Comparison of ENCODE assay signal across 11 cellular contexts in genomic region chr21:14527690-14528652, GRCh38. TPM values are rescaled to one million over a fixed set of nuclear protein-coding genes. Genes with fewer than 3 reads are reported as not detected.
DNase-seq lines count a peak whose midpoint lies in the region; ATAC-seq, FAIRE-seq and TF ChIP-seq lines count a peak whose summit lies in the region.
"Had no signal": no experiment of that assay in that cellular context is flagged by ENCODE, and none has a peak within 500 bp of the region (broad histone marks: within the 10 kb centered on the region; RNA-seq: fewer than 3 reads in every experiment).

No MANE protein-coding gene starts in this region.

- H3K4me3 ChIP-seq in OCI-LY1 (ENCODE audit: low read depth, low read length, poor library complexity, severe bottlenecking) (peak overlapping the region; percentile 43), K562 (peak overlapping the region; percentile 13), esophagus squamous epithelium (no peak overlapping the region)

- peaks cover 0 to 1% of the 10 kb centered on the region in 2 donors for H3K9me3 Mint-ChIP-seq in activated T-cell treated with anti-CD3 and anti-CD28 coated beads, Interleukin-2, amount 50 U/mL, for 72 hours
- H3K9me3 Mint-ChIP-seq in stimulated activated naive B cell treated with anti-CD40 and anti-IgM and Interleukin-4, amounts not matched to agents 10 μg/mL and 1 μg/mL and 100 μg/mL, for 72 hours = peaks cover 0 to 4% of the 10 kb centered on the region in 2 donors

- H3K9ac ChIP-seq in OCI-LY1 (ENCODE audit: low read length) (peak overlapping the region; percentile 27; the same call in 1 of the 2 replicates), K562 (ENCODE audit: insufficient read depth in 1 of 2, low read depth in 2 of 2, low read length in 2 of 2) (peak overlapping the region; percentile 68 to 78)

- WGBS in K562 (ENCODE audit: insufficient coverage, low coverage, missing lambda C conversion rate) = 16% methylated on average over 2 of the region's 2 CpGs
- 49 to 59% methylated on average over 2 of the region's 2 CpGs for WGBS in esophagus squamous epithelium, 2 donors

- BruUV-seq in K562 (replicated peaks; lab: Mats Ljungman, UMichigan) = TSS peak; percentile 1

- TF ChIP-seq POLR2A in K562 (conservative IDR thresholded peaks at IDR 0.05) (no peak), esophagus squamous epithelium (IDR thresholded peaks at IDR 0.05) (no peak)

- peaks cover 3 to 4% of the 10 kb centered on the region in 2 donors for H3K36me3 Mint-ChIP-seq in activated T-cell treated with anti-CD3 and anti-CD28 coated beads, Interleukin-2, amount 50 U/mL, for 72 hours (ENCODE audit: insufficient read depth in 2 of 2)
- peaks cover 41 to 49% of the 10 kb centered on the region in 2 donors for H3K36me3 Mint-ChIP-seq in stimulated activated naive B cell treated with anti-CD40 and anti-IgM and Interleukin-4, amounts not matched to agents 10 μg/mL and 1 μg/mL and 100 μg/mL, for 72 hours

- no peaks in the 10 kb centered on the region for H3K27me3 Mint-ChIP-seq in activated T-cell treated with anti-CD3 and anti-CD28 coated beads, Interleukin-2, amount 50 U/mL, for 72 hours (ENCODE audit: low read depth)
- no peaks in the 10 kb centered on the region for H3K27me3 Mint-ChIP-seq in stimulated activated naive B cell treated with anti-CD40 and anti-IgM and Interleukin-4, amounts not matched to agents 10 μg/mL and 1 μg/mL and 100 μg/mL, for 72 hours

- H3K79me2 ChIP-seq in OCI-LY1 (ENCODE audit: insufficient read depth, low read length) = 0 out of 2 replicates have a peak, but pooled peaks cover 5% of the 10 kb centered on the region
- peaks cover 99% of the 10 kb centered on the region for H3K79me2 ChIP-seq in K562 (ENCODE audit: control insufficient read depth, insufficient read depth, low read length)

- CTCF ChIA-PET in K562 (lab: Yijun Ruan, JAX; ENCODE audit: low intra/inter-chr PET ratio) = no interaction called here

- FAIRE-seq in K562 (lab: Jason Lieb, UNC) = peak; percentile 23
- FAIRE-seq: astrocyte had no signal

- H2AFZ ChIP-seq in OCI-LY1 (ENCODE audit: low read length) (no peak overlapping the region), K562 (ENCODE audit: low read depth, low read length) (no peak overlapping the region)

- peak overlapping the region; percentile 58 for H3K4me2 ChIP-seq in OCI-LY1 (ENCODE audit: low read length)
- peak overlapping the region; percentile 63 for H3K4me2 ChIP-seq in K562 (ENCODE audit: insufficient read depth, low read length)

- TF ChIP-seq RAD21 in K562 (CRISPR knock-in tag; conservative IDR thresholded peaks at IDR 0.05 in 1 of 2, IDR thresholded peaks at IDR 0.05 in 1 of 2) = no peak

- TF ChIP-seq CTCF in OCI-LY1 (IDR thresholded peaks at IDR 0.05; ENCODE audit: low read length) = no peak
- no peak for TF ChIP-seq CTCF in K562 (IDR thresholded peaks at IDR 0.05 in 2 of 3, conservative IDR thresholded peaks at IDR 0.05 in 1 of 3; ENCODE audit: insufficient read depth in 2 of 3, low read depth in 1 of 3, low read length in 3 of 3)
- TF ChIP-seq CTCF in GM13977 (IDR thresholded peaks at IDR 0.05; ENCODE audit: extremely low read depth, insufficient read depth, missing control alignments) = no peak
- TF ChIP-seq CTCF in esophagus squamous epithelium (IDR thresholded peaks at IDR 0.05) = no peak

- peaks cover 5% of the 10 kb centered on the region; the same call in 1 of the 2 replicates for H3F3A ChIP-seq in OCI-LY1 (ENCODE audit: insufficient read depth, low read length)

- intact Hi-C loops in K562 (cut with micrococcal nuclease) (loop anchor here (1.0 to 5.0 kb wide), 5 partner anchors 16 to 534 kb away; partner anchors contain the start of gene NRIP1), esophagus squamous epithelium (cut with DNase I) (no loop called here)

- H3K27ac Mint-ChIP-seq in activated T-cell treated with anti-CD3 and anti-CD28 coated beads, Interleukin-2, amount 50 U/mL, for 72 hours = peak overlapping the region; percentile 98
- H3K27ac Mint-ChIP-seq in stimulated activated naive B cell treated with anti-CD40 and anti-IgM and Interleukin-4, amounts not matched to agents 10 μg/mL and 1 μg/mL and 100 μg/mL, for 72 hours = peak overlapping the region; percentile 11

- H3K36me3 ChIP-seq in OCI-LY1 (ENCODE audit: insufficient read depth, low read length) = no peaks in the 10 kb centered on the region
- peaks cover 56% of the 10 kb centered on the region for H3K36me3 ChIP-seq in K562 (ENCODE audit: control insufficient read depth, insufficient read depth, low read length)
- H3K36me3 ChIP-seq in esophagus squamous epithelium = no peaks in the 10 kb centered on the region

- peak overlapping the region; percentile 73 for H3K27ac ChIP-seq in OCI-LY1 (ENCODE audit: low read depth, low read length, poor library complexity, severe bottlenecking)
- peak overlapping the region; percentile 67 for H3K27ac ChIP-seq in K562 (ENCODE audit: extremely low read depth, low read depth, low read length)
- peak overlapping the region in 1 of 4 donors; percentile 69 for H3K27ac ChIP-seq in esophagus squamous epithelium

- no peaks in the 10 kb centered on the region for H3K9me1 ChIP-seq in K562 (ENCODE audit: control insufficient read depth, insufficient read depth, low read length)

- peaks cover 56% of the 10 kb centered on the region for H3K4me1 ChIP-seq in OCI-LY1 (ENCODE audit: insufficient read depth, low read length, severe bottlenecking)
- H3K4me1 ChIP-seq in K562 (replicated peaks in 1 of 2; ENCODE audit: control insufficient read depth in 2 of 2, insufficient read depth in 2 of 2, low read length in 2 of 2) = peaks cover 0 to 28% of the 10 kb centered on the region in 2 experiments; a peak in 4 of 5 replicates
- H3K4me1 ChIP-seq in esophagus squamous epithelium = no peaks in the 10 kb centered on the region

- no peaks in the 10 kb centered on the region for H3K9me2 ChIP-seq in OCI-LY1 (ENCODE audit: low read depth, low read length)

- in situ Hi-C loops in K562 (cut with MboI) = no loop called here
- in situ Hi-C loops in GM13977 (cut with MboI; ENCODE audit: low pct_unique_long_range_greater_than_20kb, low sequenced_read_pairs, unreplicated experiment) = no loop called here

- no peak for DNase-seq in activated T-cell treated with anti-CD3 and anti-CD28 coated beads, Interleukin-2, amount 50 U/mL, for 72 hours
- DNase-seq in activated T-cell treated with anti-CD3 and anti-CD28 coated beads, Interleukin-2, amount 50 U/mL, for 1 hour = no peak
- DNase-seq in K562 (ENCODE audit: extremely low read depth in 1 of 4, low spot score in 3 of 4) = peak in 1 of 4 experiments; percentile 60
- no peak for DNase-seq in stimulated activated naive B cell treated with anti-CD40 and anti-IgM and Interleukin-4, amounts not matched to agents 10 μg/mL and 1 μg/mL and 100 μg/mL, for 72 hours
- no peak for DNase-seq in GM13977 (ENCODE audit: low spot score)
- no peak for DNase-seq in NCI-H526 (lab: John Stamatoyannopoulos, UW)
- DNase-seq in esophagus squamous epithelium (lab: John Stamatoyannopoulos, UW) = no peak
- DNase-seq: NCI-H187; stimulated activated naive CD4-positive, alpha-beta T cell treated with Interleukin-2 at 50 U/mL for 16 hours had no signal

- H3K27me3 ChIP-seq in OCI-LY1 (ENCODE audit: insufficient read depth, low read length) (no peaks in the 10 kb centered on the region), K562 (ENCODE audit: control insufficient read depth in 2 of 2, insufficient read depth in 2 of 2, low read length in 2 of 2) (no peaks in the 10 kb centered on the region), esophagus squamous epithelium (no peaks in the 10 kb centered on the region)

- no peak for TF ChIP-seq EP300 in K562 (IDR thresholded peaks at IDR 0.05; ENCODE audit: low read length)

- peaks cover 78% of the 10 kb centered on the region for H3K4me1 Mint-ChIP-seq in activated T-cell treated with anti-CD3 and anti-CD28 coated beads, Interleukin-2, amount 50 U/mL, for 72 hours (ENCODE audit: low read depth)
- peaks cover 28 to 58% of the 10 kb centered on the region in 2 donors for H3K4me1 Mint-ChIP-seq in stimulated activated naive B cell treated with anti-CD40 and anti-IgM and Interleukin-4, amounts not matched to agents 10 μg/mL and 1 μg/mL and 100 μg/mL, for 72 hours

- H3K4me3 Mint-ChIP-seq in activated T-cell treated with anti-CD3 and anti-CD28 coated beads, Interleukin-2, amount 50 U/mL, for 72 hours = peak overlapping the region; percentile 78 to 97
- peak overlapping the region; percentile 59 to 62 for H3K4me3 Mint-ChIP-seq in stimulated activated naive B cell treated with anti-CD40 and anti-IgM and Interleukin-4, amounts not matched to agents 10 μg/mL and 1 μg/mL and 100 μg/mL, for 72 hours

- H3K9me3 ChIP-seq in OCI-LY1 (ENCODE audit: low read length) (no peaks in the 10 kb centered on the region), K562 (replicated peaks; ENCODE audit: control insufficient read depth, insufficient read depth, low read depth, low read length) (no peaks in the 10 kb centered on the region), esophagus squamous epithelium (no peaks in the 10 kb centered on the region)

- POLR2A ChIA-PET in K562 (lab: Yijun Ruan, JAX) = interaction anchor here (1.0 to 3.1 kb wide), 5 partner anchors 10 to 18 kb away, joined by 3 to 13 read pairs (median 5); no protein-coding TSS in a partner anchor

- ATAC-seq in activated T-cell treated with anti-CD3 and anti-CD28 coated beads, Interleukin-2, amount 50 U/mL, for 72 hours (replicated peaks in 1 of 2) = peak; percentile 53 to 58
- ATAC-seq in K562 = peak; percentile 70
- ATAC-seq in stimulated activated naive B cell treated with anti-CD40 and anti-IgM and Interleukin-4, amounts not matched to agents 10 μg/mL and 1 μg/mL and 100 μg/mL, for 72 hours (replicated peaks) = no peak

- H4K20me1 ChIP-seq in OCI-LY1 (ENCODE audit: insufficient read depth, low read length) (no peaks in the 10 kb centered on the region), K562 (replicated peaks; ENCODE audit: control insufficient read depth, insufficient read depth, low read length) (peaks cover 9% of the 10 kb centered on the region; the same call in 1 of the 2 replicates)

RNA-seq across cellular contexts. Expression of gene SAMSN1, which starts 18.1 kb away (rescaled TPM):
- total RNA-seq in activated T-cell treated with anti-CD3 and anti-CD28 coated beads, Interleukin-2, amount 50 U/mL, for 72 hours = 10 to 100 TPM; 65.4 to 69.1 TPM
- total RNA-seq in K562 (2011; cell fraction: chromatin; rRNA removed; ENCODE audit: low replicate concordance) = 35.2 and 136 TPM in 2 replicates
- total RNA-seq in K562 (2011; cell fraction: nucleolus; rRNA removed) = 20.5 and 30.3 TPM in 2 replicates
- total RNA-seq in K562 (2011; cell fraction: nucleoplasm; rRNA removed) = 46.3 and 72.5 TPM in 2 replicates
- total RNA-seq in K562 (2014; rRNA removed) (96.8 and 106 TPM in 2 replicates), K562 (2014; rRNA removed; fragmentation: Illumina TruSeq; extraction: Trizol) (201 and 218 TPM in 2 replicates), K562 (2015; rRNA removed; fragmentation: Illumina TruSeq; extraction: Trizol) (143 and 159 TPM in 2 replicates), K562 (2021) (101 and 118 TPM in 2 replicates), esophagus squamous epithelium (1 to 10 TPM; 1.1 to 6.1 (median 3.9) TPM)
- polyA plus RNA-seq in K562 (2011; rRNA removed) (135 and 151 TPM in 2 replicates), K562 (2014; fragmentation: Illumina TruSeq; extraction: Trizol) (172 and 209 TPM in 2 replicates), K562 (2014; fragmentation: Nextera tagmentation; extraction: Ambion mirVana) (100 to 1,000 TPM; 184 to 223 TPM), K562 (2014; rRNA removed) (129 and 135 TPM in 2 replicates)
- 22.7 and 52.5 TPM in 2 replicates for polyA plus RNA-seq in K562 (2011; cell fraction: cytosol; rRNA removed)
- polyA plus RNA-seq in K562 (2011; cell fraction: nucleus; rRNA removed) = 48.6 and 89.9 TPM in 2 replicates
- 101 and 117 TPM in 2 replicates for polyA plus RNA-seq in K562 (2012)
- 95.4 and 142 TPM in 2 replicates for polyA minus RNA-seq in K562 (2011; rRNA and poly(A)+ RNA removed)
- 33.6 and 37.9 TPM in 2 replicates for polyA minus RNA-seq in K562 (2011; cell fraction: cytosol; rRNA and poly(A)+ RNA removed)
- 39.7 and 92.0 TPM in 2 replicates for polyA minus RNA-seq in K562 (2011; cell fraction: nucleus; rRNA and poly(A)+ RNA removed)

Comparison
In these comparisons a context has a peak if more than half of its experiments do, and no peak if none do; other contexts are left out.
1. ATAC-seq: peak in activated T-cell treated with anti-CD3 and anti-CD28 coated beads, Interleukin-2, amount 50 U/mL, for 72 hours (2 of 2) and K562 (single experiment); none in stimulated activated naive B cell treated with anti-CD40 and anti-IgM and Interleukin-4, amounts not matched to agents 10 μg/mL and 1 μg/mL and 100 μg/mL, for 72 hours (0 of 2).
2. H3K4me3 ChIP-seq: peak in OCI-LY1 (single experiment) and K562 (single experiment); none in esophagus squamous epithelium (0 of 4).